Comparison of ENCODE assay signal across 13 cellular contexts in the genomic region with DNA sequence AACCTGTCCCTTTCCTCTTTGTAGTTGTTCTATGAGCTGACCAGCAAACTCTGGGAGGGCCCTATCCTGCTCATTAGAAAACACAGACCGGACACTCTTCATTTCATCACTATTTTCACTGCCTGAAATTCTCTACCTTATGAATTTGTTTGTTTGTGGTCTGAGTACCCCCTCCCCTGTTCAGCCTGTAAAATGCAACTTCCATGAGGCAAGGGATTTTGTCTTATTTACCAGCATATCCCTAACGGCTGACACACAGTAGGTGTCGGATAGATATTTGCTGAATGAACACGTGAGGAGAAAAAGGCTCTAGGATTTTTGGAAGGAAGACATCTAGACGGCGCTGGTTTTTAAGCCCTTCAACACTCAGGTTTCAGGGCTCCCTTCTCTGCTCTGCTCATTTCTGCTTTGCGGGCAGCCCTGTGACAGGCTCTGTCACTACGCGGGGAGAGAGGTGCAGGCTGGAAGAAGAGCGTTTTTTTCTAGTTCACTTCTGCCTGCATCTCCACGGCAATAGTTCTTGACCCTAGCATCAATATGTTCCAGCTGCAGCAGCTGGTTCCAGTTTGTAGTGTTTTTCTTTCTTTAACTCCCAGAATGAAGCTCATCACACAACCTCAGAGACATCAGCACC. TPM values are rescaled to one million over a fixed set of nuclear protein-coding genes. Genes with fewer than 3 reads are reported as not detected.
A peak's percentile ranks its signal among the peaks of the same experiment; 100 is the strongest.
DNase-seq lines count a peak whose midpoint lies in the region; ATAC-seq, FAIRE-seq and TF ChIP-seq lines count a peak whose summit lies in the region.
"Had no signal": no experiment of that assay in that cellular context is flagged by ENCODE, and none has a peak within 500 bp of the region (broad histone marks: within the 10 kb centered on the region; RNA-seq: fewer than 3 reads in every experiment).

No MANE protein-coding gene starts in this region.

- CTCF ChIA-PET in HepG2 (lab: Yijun Ruan, JAX; ENCODE audit: low intra/inter-chr PET ratio, low total read pairs) = no interaction called here

- no peaks in the 10 kb centered on the region for H3K36me3 ChIP-seq in liver (ENCODE audit: control insufficient read depth in 4 of 4, insufficient read depth in 3 of 4, low read depth in 1 of 4, low read length in 3 of 4)
- H3K36me3 ChIP-seq in HepG2 (replicated peaks in 1 of 2; ENCODE audit: control insufficient read depth in 1 of 2, insufficient read depth in 2 of 2, low read length in 2 of 2) = no peaks in the 10 kb centered on the region
- H3K36me3 ChIP-seq: neutrophil had no signal

- POLR2A ChIA-PET in HepG2 (lab: Yijun Ruan, JAX) = no interaction called here

- BruUV-seq in HepG2 (replicated peaks; lab: Mats Ljungman, UMichigan) = no TSS peak

- intact Hi-C loops in HepG2 (cut with micrococcal nuclease; ENCODE audit: unreplicated experiment) = no loop called here

- H3K9me3 ChIP-seq in liver (ENCODE audit: control insufficient read depth in 4 of 4, low read length in 3 of 4) = peaks cover 2 to 5% (median 2%) of the 10 kb centered on the region in 4 donors
- H3K9me3 ChIP-seq in HepG2 (ENCODE audit: low read length) = no peaks in the 10 kb centered on the region
- H3K9me3 ChIP-seq: neutrophil had no signal

- no peaks in the 10 kb centered on the region for H3K4me1 ChIP-seq in liver (ENCODE audit: control insufficient read depth in 4 of 4, insufficient read depth in 4 of 4, low read length in 3 of 4)
- H3K4me1 ChIP-seq in HepG2 (ENCODE audit: insufficient read depth, low read length) = no peaks in the 10 kb centered on the region

- H4K20me1 ChIP-seq in HepG2 (ENCODE audit: insufficient read depth, low read length) = no peaks in the 10 kb centered on the region

- TF ChIP-seq CTCF in liver (IDR thresholded peaks at IDR 0.05; ENCODE audit: low read depth, low read length, missing input control) (peak; percentile 16), HepG2 (CRISPR knock-in tag; IDR thresholded peaks at IDR 0.05) (no peak), coronary artery (IDR thresholded peaks at IDR 0.05) (no peak)

- H2AFZ ChIP-seq in HepG2 (ENCODE audit: low read length) = no peak overlapping the region

- H3K79me2 ChIP-seq in HepG2 (ENCODE audit: insufficient read depth, low read length) = no peaks in the 10 kb centered on the region

- FAIRE-seq in HepG2 (lab: Jason Lieb, UNC) (no peak), RCC 7860 (lab: Jason Lieb, UNC) (no peak)

- TF ChIP-seq EP300 in HepG2 (IDR thresholded peaks at IDR 0.05; ENCODE audit: low read depth in 2 of 2, low read length in 2 of 2) (no peak), HepG2 (CRISPR knock-in tag; IDR thresholded peaks at IDR 0.05; ENCODE audit: borderline replicate concordance) (no peak)

- TF ChIP-seq RAD21 in liver (IDR thresholded peaks at IDR 0.05) (peak; percentile 50 to 58), HepG2 (CRISPR knock-in tag; IDR thresholded peaks at IDR 0.05) (no peak)

- WGBS in liver = 54% methylated on average over 11 of the region's 11 CpGs
- under 1% methylated on average over 11 of the region's 11 CpGs for WGBS in HepG2 (ENCODE audit: low lambda C conversion rate)

- no peak for DNase-seq in HepG2 (ENCODE audit: low spot score)
- DNase-seq in coronary artery (ENCODE audit: low spot score) = peak; percentile 55
- DNase-seq in left kidney (ENCODE audit: low read depth, low spot score) = peak; percentile 52
- no peak for DNase-seq in NCI-H146 (lab: John Stamatoyannopoulos, UW)
- no peak for DNase-seq in hepatic stellate cell (ENCODE audit: low spot score)
- DNase-seq in RCC 7860 (ENCODE audit: low spot score) = no peak
- no peak for DNase-seq in activated CD4-positive, alpha-beta T cell treated with anti-CD3 and anti-CD28 coated beads, Interleukin-2, amount 50 U/mL, for 48 hours
- DNase-seq: activated CD4-positive, alpha-beta T cell treated with anti-CD3 and anti-CD28 coated beads, Interleukin-2, amount 10 ng/mL, durations not matched to agents 24 days and 14 days; activated gamma-delta T cell; EL; NCI-H1694 had no signal

- H3K27ac ChIP-seq in liver (ENCODE audit: low read depth in 1 of 2, low read length in 2 of 2) (no peak overlapping the region), HepG2 (ENCODE audit: extremely low read length, insufficient read depth, low read length) (no peak overlapping the region), coronary artery (no peak overlapping the region)
- H3K27ac ChIP-seq: neutrophil had no signal

- in situ Hi-C loops in HepG2 (cut with HindIII; ENCODE audit: extremely low pct_ligation_motif_present, low pct_unique_long_range_greater_than_20kb) = no loop called here

- no peak overlapping the region for H3K4me2 ChIP-seq in HepG2 (ENCODE audit: low read depth, low read length)

- H3K27me3 ChIP-seq in liver (ENCODE audit: control insufficient read depth in 4 of 4, insufficient read depth in 4 of 4, low read length in 3 of 4) (peaks cover 0 to 3% (median 0%) of the 10 kb centered on the region in 4 donors), HepG2 (ENCODE audit: control insufficient read depth in 1 of 2, insufficient read depth in 2 of 2, low read length in 2 of 2) (peaks cover 2 to 25% of the 10 kb centered on the region in 2 experiments; a peak in 3 of 5 replicates)

- ATAC-seq in HepG2 = no peak

- no peak for TF ChIP-seq POLR2A in HepG2 (IDR thresholded peaks at IDR 0.05; ENCODE audit: insufficient read depth in 1 of 2, low read depth in 2 of 2, low read length in 2 of 2)

- H3K9ac ChIP-seq in liver (ENCODE audit: low read depth in 1 of 2, low read length in 2 of 2) = no peak overlapping the region
- no peak overlapping the region for H3K9ac ChIP-seq in HepG2 (ENCODE audit: insufficient read depth, low read depth, low read length)

- no peak overlapping the region for H3K4me3 ChIP-seq in liver (ENCODE audit: low read depth in 1 of 3, low read length in 3 of 3)
- no peak overlapping the region for H3K4me3 ChIP-seq in HepG2 (replicated peaks in 1 of 3; ENCODE audit: insufficient read depth in 1 of 3, low read depth in 2 of 3, low read length in 3 of 3)
- peak overlapping the region; percentile 22 for H3K4me3 ChIP-seq in coronary artery

TF ChIP-seq in liver, 16 proteins besides CTCF, POLR2A, EP300 and RAD21 (continues in another document):
- TF ChIP-seq NR2F2 (IDR thresholded peaks at IDR 0.05) (no peak), GABPA (IDR thresholded peaks at IDR 0.05 in 1 of 2, conservative IDR thresholded peaks at IDR 0.05 in 1 of 2) (no peak)

TF ChIP-seq in HepG2, 621 proteins besides CTCF, POLR2A, EP300 and RAD21 (continues in another document):
- TF ChIP-seq GFI1 (CRISPR knock-in tag; IDR thresholded peaks at IDR 0.05; ENCODE audit: borderline replicate concordance) = no peak
- no peak for TF ChIP-seq ESRRA (CRISPR knock-in tag; IDR thresholded peaks at IDR 0.05; ENCODE audit: low read depth)
- TF ChIP-seq MXI1 (IDR thresholded peaks at IDR 0.05; ENCODE audit: borderline replicate concordance, low read depth, low read length) = no peak

RNA-seq across cellular contexts. Expression of a gene that starts 41.0 kb away (rescaled TPM):
- total RNA-seq in liver (under 1 TPM; 0.14 to 0.25 TPM), HepG2 (2016; rRNA removed; fragmentation: Illumina TruSeq; extraction: Trizol) (not detected in 2 replicates)
- polyA plus RNA-seq in liver (under 1 TPM; 0.04 to 0.31 TPM), HepG2 (2011; rRNA removed) (not detected in 2 replicates)
- not detected in 2 replicates for total RNA-seq in HepG2 (2016; cell fraction: cytosol; rRNA removed; fragmentation: Illumina TruSeq; extraction: Trizol; ENCODE audit: low read depth)
- not detected in 2 replicates for total RNA-seq in HepG2 (2016; cell fraction: insoluble cytoplasmic fraction; rRNA removed; fragmentation: Illumina TruSeq; extraction: Trizol)
- total RNA-seq in HepG2 (2016; cell fraction: membrane; rRNA removed; fragmentation: Illumina TruSeq; extraction: Trizol) = not detected in 2 replicates
- not detected in 2 replicates for total RNA-seq in HepG2 (2016; cell fraction: nucleus; rRNA removed; fragmentation: Illumina TruSeq; extraction: Trizol)
- not detected in 2 replicates for polyA plus RNA-seq in HepG2 (2011; cell fraction: cytosol; rRNA removed)
- polyA plus RNA-seq in HepG2 (2011; cell fraction: nucleus; rRNA removed) = not detected in 2 replicates
- not detected in 2 replicates for polyA plus RNA-seq in HepG2 (2012)
- polyA plus RNA-seq in HepG2 (2016; cell fraction: cytosol; fragmentation: Illumina TruSeq; extraction: Trizol; ENCODE audit: low read depth) = not detected in 2 replicates
- polyA plus RNA-seq in HepG2 (2016; cell fraction: insoluble cytoplasmic fraction; fragmentation: Illumina TruSeq; extraction: Trizol; ENCODE audit: low read depth) = not detected in 2 replicates
- not detected in 2 replicates for polyA plus RNA-seq in HepG2 (2016; cell fraction: membrane; fragmentation: Illumina TruSeq; extraction: Trizol; ENCODE audit: low read depth)
- polyA plus RNA-seq in HepG2 (2016; cell fraction: nucleus; fragmentation: Illumina TruSeq; extraction: Trizol; ENCODE audit: insufficient read depth, low read depth) = not detected in 2 replicates
- polyA minus RNA-seq in HepG2 (2011; rRNA and poly(A)+ RNA removed; ENCODE audit: low replicate concordance) = not detected in 2 replicates
- polyA minus RNA-seq in HepG2 (2011; cell fraction: cytosol; rRNA and poly(A)+ RNA removed) = not detected in 2 replicates
- not detected in 2 replicates for polyA minus RNA-seq in HepG2 (2011; cell fraction: nucleus; rRNA and poly(A)+ RNA removed)
- total RNA-seq: activated CD4-positive, alpha-beta T cell treated with anti-CD3 and anti-CD28 coated beads, Interleukin-2, amount 10 ng/mL, durations not matched to agents 24 days and 14 days had no signal

RNA-seq across cellular contexts. Expression of a gene that starts 50.6 kb away (rescaled TPM):
- total RNA-seq in liver (10 to 100 TPM in 1 of 2 donors, 1 to 10 TPM in 1; 7.3 to 16.3 TPM), HepG2 (2016; rRNA removed; fragmentation: Illumina TruSeq; extraction: Trizol) (not detected in 2 replicates)
- polyA plus RNA-seq in liver (1 to 10 TPM; 3.6 to 6.0 TPM), HepG2 (2011; rRNA removed) (not detected in 2 replicates)
- total RNA-seq in HepG2 (2016; cell fraction: cytosol; rRNA removed; fragmentation: Illumina TruSeq; extraction: Trizol; ENCODE audit: low read depth) = not detected in 2 replicates
- not detected in 2 replicates for total RNA-seq in HepG2 (2016; cell fraction: insoluble cytoplasmic fraction; rRNA removed; fragmentation: Illumina TruSeq; extraction: Trizol)
- total RNA-seq in HepG2 (2016; cell fraction: membrane; rRNA removed; fragmentation: Illumina TruSeq; extraction: Trizol) = not detected in 2 replicates
- not detected in 2 replicates for total RNA-seq in HepG2 (2016; cell fraction: nucleus; rRNA removed; fragmentation: Illumina TruSeq; extraction: Trizol)
- polyA plus RNA-seq in HepG2 (2011; cell fraction: cytosol; rRNA removed) = not detected in 2 replicates
- polyA plus RNA-seq in HepG2 (2011; cell fraction: nucleus; rRNA removed) = not detected in 2 replicates
- polyA plus RNA-seq in HepG2 (2012) = not detected in 2 replicates
- not detected in 2 replicates for polyA plus RNA-seq in HepG2 (2016; cell fraction: cytosol; fragmentation: Illumina TruSeq; extraction: Trizol; ENCODE audit: low read depth)
- not detected in 2 replicates for polyA plus RNA-seq in HepG2 (2016; cell fraction: insoluble cytoplasmic fraction; fragmentation: Illumina TruSeq; extraction: Trizol; ENCODE audit: low read depth)
- not detected in 2 replicates for polyA plus RNA-seq in HepG2 (2016; cell fraction: membrane; fragmentation: Illumina TruSeq; extraction: Trizol; ENCODE audit: low read depth)
- not detected in 2 replicates for polyA plus RNA-seq in HepG2 (2016; cell fraction: nucleus; fragmentation: Illumina TruSeq; extraction: Trizol; ENCODE audit: insufficient read depth, low read depth)
- polyA minus RNA-seq in HepG2 (2011; rRNA and poly(A)+ RNA removed; ENCODE audit: low replicate concordance) = 0.10 and 0.21 TPM in 2 replicates
- not detected in 2 replicates for polyA minus RNA-seq in HepG2 (2011; cell fraction: cytosol; rRNA and poly(A)+ RNA removed)
- polyA minus RNA-seq in HepG2 (2011; cell fraction: nucleus; rRNA and poly(A)+ RNA removed) = not detected in 2 replicates

Comparison
In these comparisons a context has a peak if more than half of its experiments do, and no peak if none do; other contexts are left out.
1. RNA of a gene that starts 50.6 kb away (total RNA-seq): 7.3 to 16.3 TPM in liver; not detected in HepG2; every median in the first group is over 4 times any median in the second.
2. DNase-seq: peak in coronary artery (single experiment) and left kidney (single experiment); none in HepG2 (single experiment), NCI-H146 (single experiment), hepatic stellate cell (single experiment), RCC 7860 (single experiment) and activated CD4-positive, alpha-beta T cell treated with anti-CD3 and anti-CD28 coated beads, Interleukin-2, amount 50 U/mL, for 48 hours (0 of 2).